ENCODE assay signal across 17 cellular contexts in the genomic region with DNA sequence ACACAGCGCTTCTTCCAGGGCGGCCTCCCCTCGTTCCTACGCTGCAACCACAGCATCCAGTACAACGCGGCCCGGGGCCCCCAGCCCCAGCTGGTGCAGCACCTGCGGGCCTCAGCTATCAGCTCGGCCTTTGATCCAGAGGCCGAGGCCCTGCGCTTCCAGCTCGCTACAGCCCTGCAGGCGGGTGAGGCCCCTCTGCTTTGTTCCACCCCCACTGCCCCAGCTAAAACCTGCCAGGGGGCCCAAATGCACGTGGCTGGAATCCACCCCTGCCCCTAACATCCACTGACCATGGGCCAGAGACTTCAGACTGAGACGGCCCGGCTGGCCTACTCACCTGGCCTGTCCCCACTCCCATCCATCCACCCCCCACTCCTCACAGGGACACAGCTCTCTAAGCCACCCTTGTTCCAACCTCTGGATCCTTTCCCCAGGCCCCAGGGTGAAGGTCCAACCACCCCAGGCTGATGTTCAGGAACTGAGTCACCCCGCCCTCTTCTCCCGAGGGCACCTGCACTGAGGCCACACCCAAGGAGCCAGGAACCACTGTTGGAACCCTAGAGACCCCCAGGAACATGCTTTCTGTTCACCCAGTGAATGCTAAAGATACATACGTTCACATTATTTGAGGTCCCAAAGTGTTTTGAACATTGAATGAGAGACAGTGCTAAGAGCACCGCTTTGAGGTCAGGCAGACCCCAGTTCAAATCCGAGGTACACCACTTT. TPM values are rescaled to one million over a fixed set of nuclear protein-coding genes. Genes with fewer than 3 reads are reported as not detected.
DNase-seq lines count a peak whose midpoint lies in the region; ATAC-seq and TF ChIP-seq lines count a peak whose summit lies in the region.
"Had no signal": no experiment of that assay in that cellular context is flagged by ENCODE, and none has a peak within 500 bp of the region (broad histone marks: within the 10 kb centered on the region; RNA-seq: fewer than 3 reads in every experiment).

No MANE protein-coding gene starts in this region.

- no peaks in the 10 kb centered on the region for H3K9me3 ChIP-seq in right cardiac atrium (ENCODE audit: control insufficient read depth, low read length)
- H3K9me3 ChIP-seq in right atrium auricular region, result no peaks in the 10 kb centered on the region
- H3K9me3 ChIP-seq in smooth muscle cell (replicated peaks; ENCODE audit: low read depth), result no peaks in the 10 kb centered on the region
- H3K9me3 ChIP-seq in trophoblast cell (ENCODE audit: insufficient read depth, low read depth, low read length), result peaks cover 10% of the 10 kb centered on the region
- H3K9me3 ChIP-seq: BE2C had no signal

- H3K4me1 Mint-ChIP-seq in chondrocyte (ENCODE audit: low read depth) (peaks cover 17% of the 10 kb centered on the region), neural crest cell (peaks cover 11% of the 10 kb centered on the region), type B pancreatic cell (ENCODE audit: unreplicated experiment) (peaks cover 11% of the 10 kb centered on the region)

- H3K27me3 Mint-ChIP-seq in chondrocyte (ENCODE audit: low read depth) (peaks cover 5% of the 10 kb centered on the region), neural crest cell (ENCODE audit: low read depth) (peaks cover 12% of the 10 kb centered on the region), type B pancreatic cell (peaks cover 14% of the 10 kb centered on the region)

- ATAC-seq in right cardiac atrium, result no peak
- ATAC-seq: CD8-positive, alpha-beta T cell; GM12878 had no signal

- no peaks in the 10 kb centered on the region for H3K27me3 ChIP-seq in right cardiac atrium (ENCODE audit: control insufficient read depth, insufficient read depth)
- H3K27me3 ChIP-seq in right atrium auricular region, result no peaks in the 10 kb centered on the region
- no peaks in the 10 kb centered on the region for H3K27me3 ChIP-seq in smooth muscle cell (ENCODE audit: low read depth)
- no peaks in the 10 kb centered on the region for H3K27me3 ChIP-seq in trophoblast cell (ENCODE audit: insufficient read depth, low read length)
- H3K27me3 ChIP-seq: BE2C, SJSA1 had no signal

- H2AK5ac ChIP-seq in trophoblast cell (ENCODE audit: low read length), result no peak overlapping the region

- intact Hi-C loops in right cardiac atrium (cut with DNase I), result no loop called here

- H4K20me1 ChIP-seq in smooth muscle cell (ENCODE audit: low read depth), result no peaks in the 10 kb centered on the region

- no peak overlapping the region for H3K4me3 ChIP-seq in right cardiac atrium (ENCODE audit: low read length)
- H3K4me3 ChIP-seq in right atrium auricular region, result no peak overlapping the region
- H3K4me3 ChIP-seq in smooth muscle cell, result no peak overlapping the region
- no peak overlapping the region for H3K4me3 ChIP-seq in trophoblast cell (ENCODE audit: low read depth, low read length)
- H3K4me3 ChIP-seq: GM12878, SJSA1 had no signal

- peak in 2 of 3 donors; percentile 30 to 31 for DNase-seq in right cardiac atrium
- DNase-seq in right atrium auricular region (ENCODE audit: low spot score), result no peak
- DNase-seq in chondrocyte (ENCODE audit: low spot score), result peak; percentile 82
- no peak for DNase-seq in neural crest cell (ENCODE audit: low read depth, low spot score)
- no peak for DNase-seq in type B pancreatic cell (ENCODE audit: extremely low spot score, unreplicated experiment)
- DNase-seq in smooth muscle cell (lab: John Stamatoyannopoulos, UW; ENCODE audit: unreplicated experiment), result no peak
- DNase-seq in Kasumi-1 (lab: John Stamatoyannopoulos, UW), result no peak
- no peak for DNase-seq in trophoblast cell
- DNase-seq: 8988T; BE2C; CD8-positive, alpha-beta T cell; DMS79; NCI-H1105 treated with DMSO at 0.1 percent for 48 hours; NCI-H187 had no signal

- peaks cover 7% of the 10 kb centered on the region for H3F3A ChIP-seq in smooth muscle cell (ENCODE audit: low read depth)

- H3K4me3 Mint-ChIP-seq in chondrocyte (ENCODE audit: unreplicated experiment) (no peak overlapping the region), neural crest cell (no peak overlapping the region), type B pancreatic cell (no peak overlapping the region)
- H3K4me3 Mint-ChIP-seq: CD8-positive, alpha-beta T cell had no signal

- H3K4me1 ChIP-seq in right cardiac atrium (ENCODE audit: control insufficient read depth, insufficient read depth, low read length) (no peaks in the 10 kb centered on the region), right atrium auricular region (peaks cover 0 to 17% of the 10 kb centered on the region in 2 donors), smooth muscle cell (ENCODE audit: low read depth) (peaks cover 4% of the 10 kb centered on the region), trophoblast cell (ENCODE audit: control insufficient read depth in 1 of 2, insufficient read depth in 2 of 2, low read length in 2 of 2) (peaks cover 4 to 5% of the 10 kb centered on the region in 2 experiments)

- 86% methylated on average over 21 of the region's 21 CpGs for WGBS in right cardiac atrium
- WGBS in smooth muscle cell (ENCODE audit: low lambda C conversion rate), result 94% methylated on average over 11 of the region's 21 CpGs
- no CpG with 5 or more reads among the region's 21 CpGs for WGBS in trophoblast cell (ENCODE audit: extremely low coverage, insufficient coverage, insufficient read length)

- no peak overlapping the region for H4K91ac ChIP-seq in trophoblast cell (ENCODE audit: low read depth, low read length)

- H3K36me3 ChIP-seq in right atrium auricular region (no peaks in the 10 kb centered on the region), smooth muscle cell (ENCODE audit: low read depth) (no peaks in the 10 kb centered on the region), trophoblast cell (ENCODE audit: control insufficient read depth in 1 of 2, insufficient read depth in 2 of 2, low read length in 2 of 2) (peaks cover 0 to 3% of the 10 kb centered on the region in 2 experiments)
- H3K36me3 ChIP-seq: BE2C, SJSA1 had no signal

- no peak overlapping the region for H4K8ac ChIP-seq in trophoblast cell (ENCODE audit: low read depth, low read length)

- H3K4ac ChIP-seq in trophoblast cell (ENCODE audit: low read depth, low read length), result no peak overlapping the region

- no peak overlapping the region for H3K4me2 ChIP-seq in smooth muscle cell
- H3K4me2 ChIP-seq in trophoblast cell (ENCODE audit: low read length), result no peak overlapping the region

- H2AFZ ChIP-seq in smooth muscle cell (ENCODE audit: low read depth), result no peak overlapping the region
- no peak overlapping the region for H2AFZ ChIP-seq in trophoblast cell (ENCODE audit: insufficient read depth, low read length, poor library complexity)

- H3K27ac ChIP-seq in right cardiac atrium (ENCODE audit: low read length) (no peak overlapping the region), right atrium auricular region (no peak overlapping the region), smooth muscle cell (ENCODE audit: low read depth) (no peak overlapping the region), trophoblast cell (ENCODE audit: low read depth, low read length) (no peak overlapping the region)

- no peak overlapping the region for H3K23ac ChIP-seq in trophoblast cell (ENCODE audit: low read length)

- no peak for TF ChIP-seq CTCF in right atrium auricular region (IDR thresholded peaks at IDR 0.05)
- no peak for TF ChIP-seq CTCF in chondrocyte (IDR thresholded peaks at IDR 0.05)
- TF ChIP-seq CTCF in neural crest cell (conservative IDR thresholded peaks at IDR 0.05), result no peak
- no peak for TF ChIP-seq CTCF in type B pancreatic cell (conservative IDR thresholded peaks at IDR 0.05)
- no peak for TF ChIP-seq CTCF in smooth muscle cell (IDR thresholded peaks at IDR 0.05; ENCODE audit: borderline replicate concordance, insufficient read depth, poor library complexity, severe bottlenecking)

- no peak overlapping the region for H2BK12ac ChIP-seq in trophoblast cell (ENCODE audit: low read length)

- no peak overlapping the region for H3K27ac Mint-ChIP-seq in chondrocyte (ENCODE audit: unreplicated experiment)
- peak overlapping the region; percentile 75 for H3K27ac Mint-ChIP-seq in neural crest cell (ENCODE audit: unreplicated experiment)
- H3K27ac Mint-ChIP-seq in type B pancreatic cell, result peak overlapping the region; percentile 23
- H3K27ac Mint-ChIP-seq: CD8-positive, alpha-beta T cell; IgD-negative memory B cell had no signal

- H3K36me3 Mint-ChIP-seq in chondrocyte (ENCODE audit: low read depth) (no peaks in the 10 kb centered on the region), neural crest cell (ENCODE audit: low read depth) (no peaks in the 10 kb centered on the region), type B pancreatic cell (no peaks in the 10 kb centered on the region)
- H3K36me3 Mint-ChIP-seq: CD8-positive, alpha-beta T cell; IgD-negative memory B cell had no signal

- no peak overlapping the region for H2BK120ac ChIP-seq in trophoblast cell (ENCODE audit: insufficient read depth, low read length, poor library complexity)

- H3K18ac ChIP-seq in trophoblast cell (ENCODE audit: low read length), result no peak overlapping the region

- H3K9ac ChIP-seq in smooth muscle cell (ENCODE audit: low read depth) (no peak overlapping the region), trophoblast cell (ENCODE audit: low read length) (no peak overlapping the region)

- no peak overlapping the region for H4K12ac ChIP-seq in trophoblast cell (ENCODE audit: low read depth, low read length)

- H3K9me3 Mint-ChIP-seq in chondrocyte (ENCODE audit: low read depth) (no peaks in the 10 kb centered on the region), neural crest cell (no peaks in the 10 kb centered on the region), type B pancreatic cell (no peaks in the 10 kb centered on the region)
- H3K9me3 Mint-ChIP-seq: CD8-positive, alpha-beta T cell; IgD-negative memory B cell had no signal

- no peaks in the 10 kb centered on the region for H3K79me1 ChIP-seq in trophoblast cell (ENCODE audit: low read length)

- no peak overlapping the region for H3K14ac ChIP-seq in trophoblast cell (ENCODE audit: low read length)

- no peak overlapping the region for H2BK5ac ChIP-seq in trophoblast cell (ENCODE audit: low read depth, low read length, poor library complexity)

- H3K79me2 ChIP-seq in smooth muscle cell (ENCODE audit: low read depth) (no peaks in the 10 kb centered on the region), trophoblast cell (ENCODE audit: control insufficient read depth, insufficient read depth, low read length, poor library complexity) (no peaks in the 10 kb centered on the region)

RNA-seq across cellular contexts. Expression of a gene that starts 18.9 kb away (rescaled TPM):
- 10 to 100 TPM; 37.6 to 88.3 (median 52.9) TPM for total RNA-seq in right cardiac atrium
- 77.8 TPM for polyA plus RNA-seq in right cardiac atrium
- total RNA-seq in right atrium auricular region, result 100 to 1,000 TPM in 1 of 2 donors, 10 to 100 TPM in 1; 75.3 to 110 TPM
- 193 to 202 TPM (median 194 TPM) in 3 replicates for total RNA-seq in chondrocyte
- total RNA-seq in neural crest cell, result 4.0 and 4.5 TPM in 2 replicates
- total RNA-seq in type B pancreatic cell (ENCODE audit: low replicate concordance), result 29.1 and 80.1 TPM in 2 replicates
- 78.2 and 95.7 TPM in 2 replicates for total RNA-seq in smooth muscle cell
- polyA plus RNA-seq in smooth muscle cell, result 80.5 and 81.5 TPM in 2 replicates
- polyA plus RNA-seq in trophoblast cell (2013), result 48.8 and 52.2 TPM in 2 replicates
- total RNA-seq: CD8-positive, alpha-beta T cell had no signal
- polyA plus RNA-seq: IgD-negative memory B cell had no signal

Comparison
In these comparisons a context has a peak if more than half of its experiments do, and no peak if none do; other contexts are left out.
1. DNase-seq: peak in right cardiac atrium (2 of 3) and chondrocyte (single experiment); none in right atrium auricular region (single experiment), neural crest cell (single experiment), type B pancreatic cell (single experiment), smooth muscle cell (single experiment), Kasumi-1 (0 of 2) and trophoblast cell (0 of 2).